ENCODE assay signal across 13 cellular contexts in the genomic region with DNA sequence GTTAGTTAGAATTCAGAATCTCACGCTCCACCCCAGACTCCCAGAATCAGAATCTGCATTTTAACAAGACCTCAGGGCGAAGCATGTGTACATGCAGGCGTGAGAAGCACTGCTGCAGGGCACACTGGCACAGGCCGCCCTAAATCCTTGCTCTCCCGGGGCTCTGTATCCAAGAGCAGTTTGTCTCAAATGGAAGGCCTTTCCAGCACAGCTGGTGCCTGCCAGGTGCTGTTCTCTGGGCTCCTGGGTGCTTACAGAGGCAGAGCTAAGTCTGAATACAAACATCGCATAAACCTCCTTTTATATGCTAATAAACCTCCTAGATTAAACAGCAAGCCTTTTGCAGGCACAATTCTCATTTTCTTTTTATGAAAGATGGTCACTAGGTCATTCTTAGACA.
DNase-seq lines count a peak whose midpoint lies in the region; TF ChIP-seq lines count a peak whose summit lies in the region.
"Had no signal": no experiment of that assay in that cellular context is flagged by ENCODE, and none has a peak within 500 bp of the region (broad histone marks: within the 10 kb centered on the region; RNA-seq: fewer than 3 reads in every experiment).

No MANE protein-coding gene starts in this region.

- no peaks in the 10 kb centered on the region for H3K9me3 Mint-ChIP-seq in activated CD4-positive, alpha-beta memory T cell treated with anti-CD3 and anti-CD28 coated beads, Interleukin-2, amount 10 ng/mL, durations not matched to agents 7 days and 5 days
- H3K9me3 Mint-ChIP-seq: activated naive CD8-positive, alpha-beta T cell treated with anti-CD3 and anti-CD28 coated beads, Interleukin-2, amount 10 ng/mL, durations not matched to agents 7 days and 5 days had no signal

- H3K36me3 Mint-ChIP-seq in activated CD4-positive, alpha-beta memory T cell treated with anti-CD3 and anti-CD28 coated beads, Interleukin-2, amount 10 ng/mL, durations not matched to agents 7 days and 5 days (ENCODE audit: low read depth), result no peaks in the 10 kb centered on the region
- H3K36me3 Mint-ChIP-seq: activated naive CD8-positive, alpha-beta T cell treated with anti-CD3 and anti-CD28 coated beads, Interleukin-2, amount 10 ng/mL, durations not matched to agents 7 days and 5 days had no signal

- peaks cover 18% of the 10 kb centered on the region for H3K27me3 Mint-ChIP-seq in activated CD4-positive, alpha-beta memory T cell treated with anti-CD3 and anti-CD28 coated beads, Interleukin-2, amount 10 ng/mL, durations not matched to agents 7 days and 5 days

- no peaks in the 10 kb centered on the region for H3K9me3 ChIP-seq in suprapubic skin
- H3K9me3 ChIP-seq: BLaER1 had no signal

- WGBS in suprapubic skin, result 67% methylated on average over 6 of the region's 6 CpGs

- H3K27ac Mint-ChIP-seq in activated CD4-positive, alpha-beta memory T cell treated with anti-CD3 and anti-CD28 coated beads, Interleukin-2, amount 10 ng/mL, durations not matched to agents 7 days and 5 days, result no peak overlapping the region
- H3K27ac Mint-ChIP-seq: activated naive CD8-positive, alpha-beta T cell treated with anti-CD3 and anti-CD28 coated beads, Interleukin-2, amount 10 ng/mL, durations not matched to agents 7 days and 5 days had no signal

- no peak overlapping the region for H3K4me3 Mint-ChIP-seq in activated CD4-positive, alpha-beta memory T cell treated with anti-CD3 and anti-CD28 coated beads, Interleukin-2, amount 10 ng/mL, durations not matched to agents 7 days and 5 days
- H3K4me3 Mint-ChIP-seq: activated naive CD8-positive, alpha-beta T cell treated with anti-CD3 and anti-CD28 coated beads, Interleukin-2, amount 10 ng/mL, durations not matched to agents 7 days and 5 days had no signal

- CTCF ChIA-PET in activated CD4-positive, alpha-beta memory T cell treated with anti-CD3 and anti-CD28 coated beads, Interleukin-2, amount 10 ng/mL, durations not matched to agents 7 days and 5 days (lab: Charles Lee), result no interaction called here

- H3K4me1 Mint-ChIP-seq in activated CD4-positive, alpha-beta memory T cell treated with anti-CD3 and anti-CD28 coated beads, Interleukin-2, amount 10 ng/mL, durations not matched to agents 7 days and 5 days, result no peaks in the 10 kb centered on the region
- H3K4me1 Mint-ChIP-seq: activated naive CD8-positive, alpha-beta T cell treated with anti-CD3 and anti-CD28 coated beads, Interleukin-2, amount 10 ng/mL, durations not matched to agents 7 days and 5 days had no signal

- no peak for TF ChIP-seq CTCF in suprapubic skin (IDR thresholded peaks at IDR 0.05)

- no peaks in the 10 kb centered on the region for H3K36me3 ChIP-seq in suprapubic skin
- H3K36me3 ChIP-seq: BLaER1 had no signal

- DNase-seq in NCI-H1092 (lab: John Stamatoyannopoulos, UW), result peak; percentile 20
- DNase-seq in caudate nucleus (lab: John Stamatoyannopoulos, UW), result peak in 10 of 61 donors; percentile 6 to 53 (median 15)
- DNase-seq in medulla oblongata (ENCODE audit: extremely low spot score), result peak; percentile 63
- no peak for DNase-seq in suprapubic skin (ENCODE audit: low spot score in 2 of 2)
- DNase-seq in GDM1 (lab: John Stamatoyannopoulos, UW), result no peak
- no peak for DNase-seq in hippocampal formation (lab: John Stamatoyannopoulos, UW)
- no peak for DNase-seq in activated CD4-positive, alpha-beta memory T cell treated with anti-CD3 and anti-CD28 coated beads, Interleukin-2, amount 10 ng/mL, durations not matched to agents 7 days and 5 days
- no peak for DNase-seq in COLO668 (lab: John Stamatoyannopoulos, UW; ENCODE audit: unreplicated experiment)
- DNase-seq: activated CD4-positive, CD25-positive, alpha-beta regulatory T cell treated with anti-CD3 and anti-CD28 coated beads, Interleukin-2, amount 50 U/mL, for 72 hours; activated naive CD8-positive, alpha-beta T cell treated with anti-CD3 and anti-CD28 coated beads, Interleukin-2, amount 10 ng/mL, durations not matched to agents 7 days and 5 days; NCI-H2227 treated with DMSO at 0.1 percent for 48 hours had no signal

- peaks cover 41% of the 10 kb centered on the region for H3K4me1 ChIP-seq in suprapubic skin

- H3K4me3 ChIP-seq in suprapubic skin, result no peak overlapping the region
- H3K4me3 ChIP-seq: BLaER1 had no signal

- no peak for TF ChIP-seq EP300 in suprapubic skin (IDR thresholded peaks at IDR 0.05)

- TF ChIP-seq POLR2A in suprapubic skin (IDR thresholded peaks at IDR 0.05), result no peak

- H3K27me3 ChIP-seq in suprapubic skin, result peaks cover 4% of the 10 kb centered on the region
- H3K27me3 ChIP-seq: BLaER1 had no signal

- peak overlapping the region; percentile 21 for H3K27ac ChIP-seq in caudate nucleus (ENCODE audit: low read depth, low read length)
- peak overlapping the region; percentile 59 for H3K27ac ChIP-seq in suprapubic skin
- H3K27ac ChIP-seq: BLaER1, epithelial cell of prostate had no signal

- POLR2A ChIA-PET in activated CD4-positive, alpha-beta memory T cell treated with anti-CD3 and anti-CD28 coated beads, Interleukin-2, amount 10 ng/mL, durations not matched to agents 7 days and 5 days (lab: Charles Lee), result no interaction called here

Comparison
In these comparisons a context has a peak if more than half of its experiments do, and no peak if none do; other contexts are left out.
1. DNase-seq: peak in NCI-H1092 (single experiment) and medulla oblongata (single experiment); none in suprapubic skin (0 of 2), GDM1 (single experiment), hippocampal formation (0 of 2), activated CD4-positive, alpha-beta memory T cell treated with anti-CD3 and anti-CD28 coated beads, Interleukin-2, amount 10 ng/mL, durations not matched to agents 7 days and 5 days (single experiment) and COLO668 (single experiment).